In the genomic region with DNA sequence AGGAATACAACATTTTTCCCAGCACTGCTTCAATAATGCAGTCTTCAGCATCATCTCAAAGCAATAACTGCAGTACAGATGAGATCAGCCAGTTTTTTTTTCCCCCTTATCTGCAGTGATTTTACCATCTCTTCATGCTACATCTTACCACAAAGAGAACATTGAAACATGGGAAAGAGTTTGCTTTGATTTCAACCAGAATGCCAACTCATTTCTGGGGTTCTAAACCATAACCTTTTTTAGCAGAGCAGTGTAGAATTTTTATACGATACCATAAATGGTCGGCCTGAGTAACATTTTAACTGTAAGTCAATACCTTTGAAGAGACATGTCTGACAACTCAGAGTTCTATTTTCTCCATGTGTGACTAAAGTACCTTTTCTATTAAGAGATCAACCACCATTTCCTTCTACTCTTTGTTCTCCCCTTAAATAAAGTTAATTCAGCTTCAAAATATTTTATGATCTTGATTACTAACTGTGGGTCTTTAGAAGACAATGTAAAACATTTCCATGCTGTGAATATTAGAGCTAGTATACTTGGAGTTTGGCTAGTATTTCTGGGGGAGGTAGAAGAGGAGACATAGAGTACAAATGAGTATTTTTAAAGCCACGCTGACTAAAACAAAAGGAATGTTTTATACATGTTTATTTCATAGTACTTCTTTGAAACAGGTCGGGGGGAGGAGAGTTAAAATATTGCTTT, we compare ENCODE assay signal across 11 cellular contexts.
DNase-seq lines count a peak whose midpoint lies in the region; ATAC-seq, FAIRE-seq and TF ChIP-seq lines count a peak whose summit lies in the region.
"Had no signal": no experiment of that assay in that cellular context is flagged by ENCODE, and none has a peak within 500 bp of the region (broad histone marks: within the 10 kb centered on the region; RNA-seq: fewer than 3 reads in every experiment).

No MANE protein-coding gene starts in this region.

- no peak overlapping the region for H3K27ac ChIP-seq in prostate gland

- peak; percentile 53 for ATAC-seq in GM19455 (IDR thresholded peaks at IDR 0.05; ENCODE audit: unreplicated experiment)
- ATAC-seq in HG03439 (IDR thresholded peaks at IDR 0.05; ENCODE audit: unreplicated experiment) = peak; percentile 61

- no peaks in the 10 kb centered on the region for H3K27me3 ChIP-seq in prostate gland (replicated peaks; ENCODE audit: insufficient read depth)

- no peaks in the 10 kb centered on the region for H3K9me3 ChIP-seq in prostate gland

- H3K4me3 ChIP-seq in epithelial cell of esophagus (ENCODE audit: low read length) (no peak overlapping the region), prostate gland (no peak overlapping the region)

- WGBS in prostate gland = 25% methylated on average over 4 of the region's 4 CpGs

- DNase-seq in COLO829 (ENCODE audit: low spot score) (peak; percentile 34), epithelial cell of esophagus (ENCODE audit: low read depth) (peak; percentile 30), HTR-8/SVneo (ENCODE audit: insufficient read length, low spot score) (no peak), prostate gland (ENCODE audit: low spot score) (no peak), Kasumi-1 (lab: John Stamatoyannopoulos, UW) (no peak)
- DNase-seq in stimulated activated naive CD4-positive, alpha-beta T cell (lab: John Stamatoyannopoulos, UW) = no peak
- DNase-seq: dermis blood vessel endothelial cell, DMS53, midbrain had no signal

- H3K4me1 ChIP-seq in prostate gland (replicated peaks) = no peaks in the 10 kb centered on the region

- no peak for FAIRE-seq in HTR-8/SVneo (lab: Jason Lieb, UNC)

- no peaks in the 10 kb centered on the region for H3K36me3 ChIP-seq in prostate gland

- TF ChIP-seq POLR2A in prostate gland (IDR thresholded peaks at IDR 0.05) = no peak

- TF ChIP-seq CTCF in epithelial cell of esophagus (IDR thresholded peaks at IDR 0.05; ENCODE audit: insufficient read depth, low read depth, low read length, missing control alignments) (no peak), prostate gland (IDR thresholded peaks at IDR 0.05) (no peak)

- intact Hi-C loops in prostate gland (cut with DNase I) = no loop called here

Comparison
In these comparisons a context has a peak if more than half of its experiments do, and no peak if none do; other contexts are left out.
1. DNase-seq: peak in COLO829 (single experiment) and epithelial cell of esophagus (single experiment); none in stimulated activated naive CD4-positive, alpha-beta T cell (0 of 6), HTR-8/SVneo (single experiment), prostate gland (single experiment) and Kasumi-1 (0 of 2).